28 cellular contexts compared by ENCODE assay signal in the genomic region with DNA sequence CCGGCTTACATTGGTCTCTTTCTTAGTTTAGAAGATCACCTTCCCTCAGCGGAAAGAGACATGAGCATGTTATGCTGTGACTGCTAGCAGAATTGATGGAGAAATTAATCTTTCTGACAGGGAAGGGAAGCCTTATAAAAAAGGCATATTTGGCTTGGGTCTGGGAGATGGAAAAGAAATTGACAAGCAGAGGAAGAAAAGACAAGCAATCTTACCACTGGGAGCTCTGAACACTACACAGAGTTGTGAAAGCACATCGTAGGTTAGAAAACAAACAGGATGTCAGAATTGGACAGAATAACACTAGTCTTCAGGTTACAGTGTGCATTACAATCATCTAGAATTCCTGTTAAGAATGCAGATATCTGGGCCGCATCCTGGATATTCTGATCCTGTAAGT.
"Had no signal": no experiment of that assay in that cellular context is flagged by ENCODE, and none has a peak within 500 bp of the region (broad histone marks: within the 10 kb centered on the region; RNA-seq: fewer than 3 reads in every experiment).

No MANE protein-coding gene starts in this region.

- ATAC-seq: activated naive CD4-positive, alpha-beta T cell treated with anti-CD3 and anti-CD28 coated beads, Interleukin-2, amount 50 U/mL, for 72 hours; activated T-cell treated with anti-CD3 and anti-CD28 coated beads, Interleukin-2, amount 50 U/mL, for 72 hours; esophagus mucosa; heart left ventricle had no signal

- H3K4me3 ChIP-seq: ascending aorta, breast epithelium, cardiac muscle cell, coronary artery, dorsolateral prefrontal cortex, heart left ventricle had no signal

- H3K27ac Mint-ChIP-seq: activated CD4-positive, alpha-beta memory T cell treated with anti-CD3 and anti-CD28 coated beads, Interleukin-2, amount 10 ng/mL, durations not matched to agents 7 days and 5 days; activated CD4-positive, alpha-beta T cell treated with anti-CD3 and anti-CD28 coated beads, Interleukin-2, amount 10 ng/mL, durations not matched to agents 7 days and 5 days; activated naive CD4-positive, alpha-beta T cell treated with anti-CD3 and anti-CD28 coated beads, Interleukin-2, amount 10 ng/mL, durations not matched to agents 7 days and 5 days; activated naive CD4-positive, alpha-beta T cell treated with anti-CD3 and anti-CD28 coated beads, Interleukin-2, amount 50 U/mL, for 72 hours; activated naive CD8-positive, alpha-beta T cell treated with anti-CD3 and anti-CD28 coated beads, Interleukin-2, amount 10 ng/mL, durations not matched to agents 7 days and 5 days; activated T-cell treated with anti-CD3 and anti-CD28 coated beads, Interleukin-2, amount 50 U/mL, for 24 hours; activated T-cell treated with anti-CD3 and anti-CD28 coated beads, Interleukin-2, amount 50 U/mL, for 72 hours; dendritic cell treated with granulocyte-macrophage colony-stimulating factor and Interleukin-4, amounts not matched to agents 40 ng/mL and 50 ng/mL, for 4 days; endodermal cell had no signal

- H3K4me3 Mint-ChIP-seq: activated CD4-positive, alpha-beta memory T cell treated with anti-CD3 and anti-CD28 coated beads, Interleukin-2, amount 10 ng/mL, durations not matched to agents 7 days and 5 days; activated CD4-positive, alpha-beta T cell treated with anti-CD3 and anti-CD28 coated beads, Interleukin-2, amount 10 ng/mL, durations not matched to agents 7 days and 5 days; activated naive CD4-positive, alpha-beta T cell treated with anti-CD3 and anti-CD28 coated beads, Interleukin-2, amount 10 ng/mL, durations not matched to agents 7 days and 5 days; activated naive CD8-positive, alpha-beta T cell treated with anti-CD3 and anti-CD28 coated beads, Interleukin-2, amount 10 ng/mL, durations not matched to agents 7 days and 5 days; activated T-cell treated with anti-CD3 and anti-CD28 coated beads, Interleukin-2, amount 50 U/mL, for 24 hours; activated T-cell treated with anti-CD3 and anti-CD28 coated beads, Interleukin-2, amount 50 U/mL, for 72 hours; brain; central memory CD8-positive, alpha-beta T cell; dendritic cell treated with granulocyte-macrophage colony-stimulating factor and Interleukin-4, amounts not matched to agents 40 ng/mL and 50 ng/mL, for 4 days; endodermal cell had no signal

- H3K9me3 Mint-ChIP-seq: activated CD4-positive, alpha-beta T cell treated with anti-CD3 and anti-CD28 coated beads, Interleukin-2, amount 10 ng/mL, durations not matched to agents 7 days and 5 days; brain; dendritic cell treated with granulocyte-macrophage colony-stimulating factor and Interleukin-4, amounts not matched to agents 40 ng/mL and 50 ng/mL, for 4 days had no signal

- H3K27me3 ChIP-seq: ascending aorta, breast epithelium, cardiac muscle cell, dorsolateral prefrontal cortex, heart left ventricle had no signal

- DNase-seq: activated CD4-positive, alpha-beta memory T cell treated with anti-CD3 and anti-CD28 coated beads, Interleukin-2, amount 10 ng/mL, durations not matched to agents 7 days and 5 days; activated CD4-positive, alpha-beta T cell treated with anti-CD3 and anti-CD28 coated beads for 1 hour; activated CD4-positive, alpha-beta T cell treated with anti-CD3 and anti-CD28 coated beads for 4 hours; activated CD4-positive, alpha-beta T cell treated with anti-CD3 and anti-CD28 coated beads, Interleukin-2, amount 10 ng/mL, durations not matched to agents 7 days and 5 days; activated CD4-positive, alpha-beta T cell treated with anti-CD3 and anti-CD28 coated beads, Interleukin-2, amount 50 U/mL, for 4 hours; activated CD8-positive, alpha-beta memory T cell treated with anti-CD3 and anti-CD28 coated beads, Interleukin-2, amount 50 U/mL, for 48 hours; activated gamma-delta T cell; activated naive CD4-positive, alpha-beta T cell; activated naive CD4-positive, alpha-beta T cell treated with anti-CD3 and anti-CD28 coated beads, Interleukin-2, amount 10 ng/mL, durations not matched to agents 7 days and 5 days; activated naive CD8-positive, alpha-beta T cell treated with anti-CD3 and anti-CD28 coated beads, Interleukin-2, amount 10 ng/mL, durations not matched to agents 7 days and 5 days; activated T-cell treated with anti-CD3 and anti-CD28 coated beads for 4 hours; activated T-cell treated with anti-CD3 and anti-CD28 coated beads, Interleukin-2, amount 50 U/mL, for 24 hours; activated T-cell treated with anti-CD3 and anti-CD28 coated beads, Interleukin-2, amount 50 U/mL, for 72 hours; dorsolateral prefrontal cortex; effector memory CD4-positive, alpha-beta T cell; endodermal cell; foreskin fibroblast; heart left ventricle; T-helper 2 cell had no signal

- H3K27me3 Mint-ChIP-seq: activated CD4-positive, alpha-beta memory T cell treated with anti-CD3 and anti-CD28 coated beads, Interleukin-2, amount 10 ng/mL, durations not matched to agents 7 days and 5 days; activated CD4-positive, alpha-beta T cell treated with anti-CD3 and anti-CD28 coated beads, Interleukin-2, amount 10 ng/mL, durations not matched to agents 7 days and 5 days; activated naive CD4-positive, alpha-beta T cell treated with anti-CD3 and anti-CD28 coated beads, Interleukin-2, amount 10 ng/mL, durations not matched to agents 7 days and 5 days; activated naive CD8-positive, alpha-beta T cell treated with anti-CD3 and anti-CD28 coated beads, Interleukin-2, amount 10 ng/mL, durations not matched to agents 7 days and 5 days; activated T-cell treated with anti-CD3 and anti-CD28 coated beads, Interleukin-2, amount 50 U/mL, for 24 hours; brain; central memory CD8-positive, alpha-beta T cell; dendritic cell treated with granulocyte-macrophage colony-stimulating factor and Interleukin-4, amounts not matched to agents 40 ng/mL and 50 ng/mL, for 4 days had no signal

- H3K36me3 Mint-ChIP-seq: activated naive CD4-positive, alpha-beta T cell treated with anti-CD3 and anti-CD28 coated beads, Interleukin-2, amount 10 ng/mL, durations not matched to agents 7 days and 5 days; activated naive CD4-positive, alpha-beta T cell treated with anti-CD3 and anti-CD28 coated beads, Interleukin-2, amount 50 U/mL, for 72 hours; activated naive CD8-positive, alpha-beta T cell treated with anti-CD3 and anti-CD28 coated beads, Interleukin-2, amount 10 ng/mL, durations not matched to agents 7 days and 5 days; brain had no signal

- H3K27ac ChIP-seq: ascending aorta, breast epithelium, cardiac muscle cell, coronary artery, dorsolateral prefrontal cortex, heart left ventricle had no signal

- H3K36me3 ChIP-seq: ascending aorta, breast epithelium, cardiac muscle cell, heart left ventricle had no signal

- H3K4me1 Mint-ChIP-seq: activated CD4-positive, alpha-beta memory T cell treated with anti-CD3 and anti-CD28 coated beads, Interleukin-2, amount 10 ng/mL, durations not matched to agents 7 days and 5 days; activated CD4-positive, alpha-beta T cell treated with anti-CD3 and anti-CD28 coated beads, Interleukin-2, amount 10 ng/mL, durations not matched to agents 7 days and 5 days; activated naive CD4-positive, alpha-beta T cell treated with anti-CD3 and anti-CD28 coated beads, Interleukin-2, amount 10 ng/mL, durations not matched to agents 7 days and 5 days; activated naive CD8-positive, alpha-beta T cell treated with anti-CD3 and anti-CD28 coated beads, Interleukin-2, amount 10 ng/mL, durations not matched to agents 7 days and 5 days; brain; central memory CD8-positive, alpha-beta T cell; endodermal cell had no signal

- H3K4me1 ChIP-seq: ascending aorta, breast epithelium, heart left ventricle had no signal
